17 cellular contexts compared by ENCODE assay signal in genomic region chr22:40237241-40237640, GRCh38. TPM values are rescaled to one million over a fixed set of nuclear protein-coding genes. Genes with fewer than 3 reads are reported as not detected.
DNase-seq lines count a peak whose midpoint lies in the region; ATAC-seq, FAIRE-seq and TF ChIP-seq lines count a peak whose summit lies in the region.
"Had no signal": no experiment of that assay in that cellular context is flagged by ENCODE, and none has a peak within 500 bp of the region (broad histone marks: within the 10 kb centered on the region; RNA-seq: fewer than 3 reads in every experiment).

No MANE protein-coding gene starts in this region.

- no peaks in the 10 kb centered on the region for H3K9me3 Mint-ChIP-seq in activated CD4-positive, alpha-beta T cell treated with anti-CD3 and anti-CD28 coated beads, Interleukin-2, amount 10 ng/mL, durations not matched to agents 24 days and 14 days
- no peaks in the 10 kb centered on the region for H3K9me3 Mint-ChIP-seq in CD4-positive, alpha-beta T cell

- H3K36me3 ChIP-seq in OCI-LY3 (replicated peaks; ENCODE audit: low read depth, low read length) = peaks cover 10% of the 10 kb centered on the region
- H3K36me3 ChIP-seq in keratinocyte (ENCODE audit: control insufficient read depth in 2 of 2, extremely low read depth in 1 of 2, insufficient read depth in 2 of 2, low read length in 2 of 2) = peaks cover 3 to 5% of the 10 kb centered on the region in 2 experiments
- H3K36me3 ChIP-seq in upper lobe of right lung = peaks cover 11% of the 10 kb centered on the region

- peaks cover 51% of the 10 kb centered on the region for H3K79me2 ChIP-seq in OCI-LY3 (ENCODE audit: low read length)
- peaks cover 29% of the 10 kb centered on the region for H3K79me2 ChIP-seq in keratinocyte (ENCODE audit: control insufficient read depth, insufficient read depth, low read length)

- H2AFZ ChIP-seq in OCI-LY3 (ENCODE audit: low read depth, low read length) (no peak overlapping the region), keratinocyte (ENCODE audit: control insufficient read depth, low read length) (no peak overlapping the region)

- CTCF ChIA-PET in CD4-positive, alpha-beta T cell (lab: Charles Lee) = no interaction called here

- no peak overlapping the region for H3K27ac ChIP-seq in CD4-positive, alpha-beta T cell (ENCODE audit: low read depth, low read length)
- H3K27ac ChIP-seq in OCI-LY3 (ENCODE audit: low read length) (peak overlapping the region; percentile 58), keratinocyte (ENCODE audit: control insufficient read depth, insufficient read depth, low read length) (no peak overlapping the region), upper lobe of right lung (no peak overlapping the region)

- H4K20me1 ChIP-seq in OCI-LY3 (ENCODE audit: insufficient read depth, low read length) (peaks cover 77% of the 10 kb centered on the region), keratinocyte (ENCODE audit: control insufficient read depth, extremely low read depth, insufficient read depth, low read length) (no peaks in the 10 kb centered on the region)

- POLR2A ChIA-PET in CD4-positive, alpha-beta T cell (lab: Charles Lee) = no interaction called here

- peak; percentile 36 for FAIRE-seq in keratinocyte (lab: Jason Lieb, UNC)
- FAIRE-seq: A204.1, kidney had no signal

- no peak for TF ChIP-seq CTCF in CD4-positive, alpha-beta T cell (IDR thresholded peaks at IDR 0.05)
- no peak for TF ChIP-seq CTCF in OCI-LY3 (IDR thresholded peaks at IDR 0.05; ENCODE audit: low read depth, low read length)
- no peak for TF ChIP-seq CTCF in keratinocyte (optimal IDR thresholded peaks at IDR 0.05 in 1 of 3, IDR thresholded peaks at IDR 0.05 in 1 of 3, conservative IDR thresholded peaks at IDR 0.05 in 1 of 3; ENCODE audit: extremely low read depth in 1 of 3, insufficient read depth in 2 of 3, low read length in 3 of 3)
- TF ChIP-seq CTCF in upper lobe of right lung (IDR thresholded peaks at IDR 0.05) = no peak
- TF ChIP-seq CTCF in omental fat pad (IDR thresholded peaks at IDR 0.05) = no peak

- H3K9ac ChIP-seq in OCI-LY3 (ENCODE audit: low read length) (peak overlapping the region; percentile 21; the same call in 1 of the 2 replicates), keratinocyte (ENCODE audit: control insufficient read depth, extremely low read depth, insufficient read depth, low read length) (no peak overlapping the region)

- H3K27me3 Mint-ChIP-seq in activated CD4-positive, alpha-beta T cell treated with anti-CD3 and anti-CD28 coated beads, Interleukin-2, amount 10 ng/mL, durations not matched to agents 24 days and 14 days = no peaks in the 10 kb centered on the region
- H3K27me3 Mint-ChIP-seq in CD4-positive, alpha-beta T cell = no peaks in the 10 kb centered on the region

- peaks cover 51% of the 10 kb centered on the region for H3K4me1 Mint-ChIP-seq in activated CD4-positive, alpha-beta T cell treated with anti-CD3 and anti-CD28 coated beads, Interleukin-2, amount 10 ng/mL, durations not matched to agents 24 days and 14 days
- H3K4me1 Mint-ChIP-seq in CD4-positive, alpha-beta T cell (ENCODE audit: low read depth) = peaks cover 88% of the 10 kb centered on the region

- H3K36me3 Mint-ChIP-seq in activated CD4-positive, alpha-beta T cell treated with anti-CD3 and anti-CD28 coated beads, Interleukin-2, amount 10 ng/mL, durations not matched to agents 24 days and 14 days (ENCODE audit: low read depth) = peaks cover 14% of the 10 kb centered on the region
- peaks cover 43% of the 10 kb centered on the region for H3K36me3 Mint-ChIP-seq in CD4-positive, alpha-beta T cell (ENCODE audit: low read depth)

- ATAC-seq in CD4-positive, alpha-beta T cell (ENCODE audit: poor library complexity) = no peak
- ATAC-seq in upper lobe of right lung = no peak
- no peak for ATAC-seq in omental fat pad (ENCODE audit: low FRiP score)
- ATAC-seq: mucosa of descending colon had no signal

- intact Hi-C loops in activated CD4-positive, alpha-beta T cell treated with anti-CD3 and anti-CD28 coated beads, Interleukin-2, amount 10 ng/mL, durations not matched to agents 24 days and 14 days (cut with micrococcal nuclease) = no loop called here
- intact Hi-C loops in CD4-positive, alpha-beta T cell (cut with DNase I, micrococcal nuclease) = no loop called here
- intact Hi-C loops in upper lobe of right lung (cut with DNase I) = no loop called here

- H3K4me3 Mint-ChIP-seq in activated CD4-positive, alpha-beta T cell treated with anti-CD3 and anti-CD28 coated beads, Interleukin-2, amount 10 ng/mL, durations not matched to agents 24 days and 14 days = no peak overlapping the region
- no peak overlapping the region for H3K4me3 Mint-ChIP-seq in CD4-positive, alpha-beta T cell

- no peaks in the 10 kb centered on the region for H3K9me3 ChIP-seq in CD4-positive, alpha-beta T cell (ENCODE audit: control insufficient read depth, low read length)
- H3K9me3 ChIP-seq in OCI-LY3 (ENCODE audit: insufficient read depth, low read length) (no peaks in the 10 kb centered on the region), keratinocyte (ENCODE audit: control insufficient read depth, low read depth, low read length) (no peaks in the 10 kb centered on the region), upper lobe of right lung (no peaks in the 10 kb centered on the region)
- H3K9me3 ChIP-seq: Caco-2, mucosa of descending colon had no signal

- DNase-seq in activated CD4-positive, alpha-beta T cell treated with anti-CD3 and anti-CD28 coated beads, Interleukin-2, amount 10 ng/mL, durations not matched to agents 24 days and 14 days = no peak
- no peak for DNase-seq in activated CD4-positive, alpha-beta T cell treated with anti-CD3 and anti-CD28 coated beads for 4 hours
- DNase-seq in CD4-positive, alpha-beta T cell = no peak
- DNase-seq in keratinocyte (ENCODE audit: low read depth, low spot score) (no peak), upper lobe of right lung (no peak), omental fat pad (ENCODE audit: low spot score) (no peak)
- DNase-seq in activated effector memory CD4-positive, alpha-beta T cell treated with anti-CD3 and anti-CD28 coated beads, Interleukin-2, amount 50 U/mL, for 16 hours = no peak
- DNase-seq: Caco-2, GDM1, GOT3, kidney, mucosa of descending colon, NCI-H2081 treated with DMSO at 0.1 percent for 48 hours, Right ventricle myocardium superior, T1000 had no signal

- H3K27ac Mint-ChIP-seq in activated CD4-positive, alpha-beta T cell treated with anti-CD3 and anti-CD28 coated beads, Interleukin-2, amount 10 ng/mL, durations not matched to agents 24 days and 14 days = peak overlapping the region; percentile 20
- peak overlapping the region; percentile 85 for H3K27ac Mint-ChIP-seq in CD4-positive, alpha-beta T cell

- H3K27me3 ChIP-seq in CD4-positive, alpha-beta T cell (ENCODE audit: control insufficient read depth, insufficient read depth, low read length) = no peaks in the 10 kb centered on the region
- H3K27me3 ChIP-seq in OCI-LY3 (ENCODE audit: low read depth, low read length) (no peaks in the 10 kb centered on the region), keratinocyte (ENCODE audit: control insufficient read depth, extremely low read depth, insufficient read depth, low read length) (no peaks in the 10 kb centered on the region), upper lobe of right lung (no peaks in the 10 kb centered on the region)

- H3K4me2 ChIP-seq in OCI-LY3 (ENCODE audit: low read length) (peak overlapping the region; percentile 93), keratinocyte (ENCODE audit: control insufficient read depth, extremely low read depth, insufficient read depth, low read depth, low read length) (no peak overlapping the region)

- H3K4me3 ChIP-seq in OCI-LY3 (ENCODE audit: low read length) (peak overlapping the region; percentile 60), keratinocyte (ENCODE audit: control insufficient read depth in 2 of 3, extremely low read depth in 1 of 3, insufficient read depth in 2 of 3, low read depth in 1 of 3, low read length in 3 of 3) (no peak overlapping the region), upper lobe of right lung (no peak overlapping the region)
- H3K4me3 ChIP-seq: mucosa of descending colon had no signal

- dilution Hi-C loops in keratinocyte (cut with MboI; ENCODE audit: extremely low pct_ligation_motif_present, low sequenced_read_pairs) = no loop called here

- H3K4me1 ChIP-seq in OCI-LY3 (ENCODE audit: low read length) = peaks cover 37% of the 10 kb centered on the region
- H3K4me1 ChIP-seq in keratinocyte (ENCODE audit: control insufficient read depth, extremely low read depth, insufficient read depth, low read length) = peaks cover 59% of the 10 kb centered on the region
- peaks cover 14% of the 10 kb centered on the region for H3K4me1 ChIP-seq in upper lobe of right lung
- H3K4me1 ChIP-seq: Caco-2 had no signal

- H3K9me1 ChIP-seq in keratinocyte (ENCODE audit: control insufficient read depth, extremely low read depth, insufficient read depth, low read length) = no peaks in the 10 kb centered on the region

RNA-seq across cellular contexts. Expression of gene TNRC6B, which starts 59.5 kb away (rescaled TPM):
- total RNA-seq in activated CD4-positive, alpha-beta T cell treated with anti-CD3 and anti-CD28 coated beads, Interleukin-2, amount 10 ng/mL, durations not matched to agents 24 days and 14 days = 27.3 and 31.3 TPM in 2 replicates
- total RNA-seq in CD4-positive, alpha-beta T cell = 100 to 1,000 TPM; 110 to 111 TPM
- polyA plus RNA-seq in keratinocyte = 5.6 to 6.2 TPM (median 5.9 TPM) in 3 replicates
- 14.4 TPM for polyA plus RNA-seq in keratinocyte (2011; ENCODE audit: low read depth)
- polyA plus RNA-seq in keratinocyte (2011; cell fraction: cytosol; rRNA removed) = 2.9 and 3.2 TPM in 2 replicates
- polyA plus RNA-seq in keratinocyte (2011; cell fraction: nucleus; rRNA removed) = 15.5 and 19.1 TPM in 2 replicates
- polyA plus RNA-seq in keratinocyte (2012; ENCODE audit: low replicate concordance) = 4.6 and 7.8 TPM in 2 replicates
- polyA minus RNA-seq in keratinocyte = 32.5 to 38.7 TPM (median 34.5 TPM) in 3 replicates
- polyA minus RNA-seq in keratinocyte (2011; cell fraction: cytosol; rRNA and poly(A)+ RNA removed) = 14.2 TPM
- polyA minus RNA-seq in keratinocyte (2011; cell fraction: nucleus; rRNA and poly(A)+ RNA removed) = 33.3 and 61.8 TPM in 2 replicates
- total RNA-seq in upper lobe of right lung = 46.4 TPM
- total RNA-seq in omental fat pad = 10 to 100 TPM; 17.2 to 57.8 (median 31.9) TPM
